In the genomic region with DNA sequence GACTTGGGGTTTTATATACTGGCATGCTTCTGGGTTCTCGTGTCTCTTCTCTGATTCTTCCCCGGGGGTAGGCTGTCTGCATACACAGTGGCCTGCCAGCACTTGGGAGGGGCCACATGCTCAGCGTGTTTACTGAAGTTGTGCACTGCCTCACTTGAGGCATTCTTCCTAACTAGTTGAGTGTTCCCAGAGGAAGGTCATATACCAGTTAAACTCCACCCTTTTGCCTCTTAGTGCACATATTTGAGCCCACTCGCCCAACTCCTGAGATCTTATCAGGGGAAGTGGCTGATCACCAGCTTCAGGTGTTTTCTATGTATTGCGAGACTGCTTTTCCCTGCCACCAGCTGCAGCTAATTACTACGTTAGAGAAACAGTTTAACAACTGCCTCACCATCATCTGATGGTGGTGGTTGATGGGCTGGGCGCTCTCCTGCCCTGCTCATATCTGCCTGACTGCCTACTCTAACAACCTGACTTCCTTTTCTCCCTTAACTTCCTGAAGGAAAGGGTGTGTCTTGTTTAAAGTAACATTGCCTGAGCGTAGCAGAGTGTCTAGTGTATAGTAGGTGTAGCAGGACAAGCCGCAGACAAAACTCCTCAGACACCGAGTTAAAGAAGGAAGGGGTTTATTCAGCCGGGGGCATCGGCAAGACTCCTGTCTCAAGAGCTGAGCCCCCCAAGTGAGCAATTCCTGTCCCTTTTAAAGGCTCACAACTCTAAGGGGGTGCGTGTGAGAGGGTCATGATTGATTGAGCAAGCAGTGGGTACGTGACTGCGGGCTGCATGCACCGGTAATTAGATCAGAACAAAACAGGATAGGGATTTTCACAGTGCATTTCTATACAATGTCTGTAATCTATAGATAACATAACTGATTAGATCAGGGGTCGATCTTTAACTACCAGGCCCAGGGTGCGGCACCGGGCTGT, we compare ENCODE assay signal across 1 cellular context.
TF ChIP-seq lines count a peak whose summit lies in the region.

No MANE protein-coding gene starts in this region.

TF ChIP-seq in K562, 482 proteins besides CTCF, POLR2A, EP300 and RAD21 (continued from another document and continues in another):
- 0 out of 4 replicates have a peak, but pooled peaks of 1 of the 2 experiments have one; percentile 26 for TF ChIP-seq ZNF318 (IDR thresholded peaks at IDR 0.05; ENCODE audit: borderline replicate concordance in 1 of 2, low read depth in 1 of 2)
- TF ChIP-seq L3MBTL2 (IDR thresholded peaks at IDR 0.05): peak; percentile 55; the same call in 1 of the 2 replicates
- no peak for TF ChIP-seq ZBTB49 (CRISPR knock-in tag; IDR thresholded peaks at IDR 0.05; ENCODE audit: borderline replicate concordance)
- no peak for TF ChIP-seq ESRRA (IDR thresholded peaks at IDR 0.05; ENCODE audit: borderline replicate concordance, low read depth)
- no peak for TF ChIP-seq ZNF121 (CRISPR knock-in tag; conservative IDR thresholded peaks at IDR 0.05)
- no peak for TF ChIP-seq RNF2 (IDR thresholded peaks at IDR 0.05)
- TF ChIP-seq SP1 (CRISPR knock-in tag; IDR thresholded peaks at IDR 0.05): no peak
- TF ChIP-seq, protein P1, sequence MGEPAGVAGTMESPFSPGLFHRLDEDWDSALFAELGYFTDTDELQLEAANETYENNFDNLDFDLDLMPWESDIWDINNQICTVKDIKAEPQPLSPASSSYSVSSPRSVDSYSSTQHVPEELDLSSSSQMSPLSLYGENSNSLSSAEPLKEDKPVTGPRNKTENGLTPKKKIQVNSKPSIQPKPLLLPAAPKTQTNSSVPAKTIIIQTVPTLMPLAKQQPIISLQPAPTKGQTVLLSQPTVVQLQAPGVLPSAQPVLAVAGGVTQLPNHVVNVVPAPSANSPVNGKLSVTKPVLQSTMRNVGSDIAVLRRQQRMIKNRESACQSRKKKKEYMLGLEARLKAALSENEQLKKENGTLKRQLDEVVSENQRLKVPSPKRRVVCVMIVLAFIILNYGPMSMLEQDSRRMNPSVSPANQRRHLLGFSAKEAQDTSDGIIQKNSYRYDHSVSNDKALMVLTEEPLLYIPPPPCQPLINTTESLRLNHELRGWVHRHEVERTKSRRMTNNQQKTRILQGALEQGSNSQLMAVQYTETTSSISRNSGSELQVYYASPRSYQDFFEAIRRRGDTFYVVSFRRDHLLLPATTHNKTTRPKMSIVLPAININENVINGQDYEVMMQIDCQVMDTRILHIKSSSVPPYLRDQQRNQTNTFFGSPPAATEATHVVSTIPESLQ (CRISPR knock-in tag; IDR thresholded peaks at IDR 0.05): no peak
- no peak for TF ChIP-seq BHLHE40 (IDR thresholded peaks at IDR 0.05; ENCODE audit: low read length)
- TF ChIP-seq ZNF639 (CRISPR knock-in tag; conservative IDR thresholded peaks at IDR 0.05 in 1 of 2, IDR thresholded peaks at IDR 0.05 in 1 of 2): 0 out of 4 replicates have a peak, but pooled peaks of 1 of the 2 experiments have one; percentile 52
- TF ChIP-seq REST (CRISPR knock-in tag; IDR thresholded peaks at IDR 0.05; ENCODE audit: low read depth): no peak
- 0 out of 4 replicates have a peak, but pooled peaks of 1 of the 2 experiments have one; percentile 19 for TF ChIP-seq ETV6 (IDR thresholded peaks at IDR 0.05; ENCODE audit: borderline replicate concordance in 1 of 2, low read depth in 2 of 2, low read length in 1 of 2)
- no peak for TF ChIP-seq ETV6 (CRISPR knock-in tag; IDR thresholded peaks at IDR 0.05; ENCODE audit: borderline replicate concordance)
- TF ChIP-seq BRCA1 (IDR thresholded peaks at IDR 0.05): no peak
- no peak for TF ChIP-seq BRCA1 (CRISPR knock-in tag; IDR thresholded peaks at IDR 0.05)
- no peak for TF ChIP-seq PHB (CRISPR knock-in tag; IDR thresholded peaks at IDR 0.05)
- TF ChIP-seq, protein P2, sequence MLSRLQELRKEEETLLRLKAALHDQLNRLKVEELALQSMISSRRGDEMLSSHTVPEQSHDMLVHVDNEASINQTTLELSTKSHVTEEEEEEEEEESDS (CRISPR knock-in tag; IDR thresholded peaks at IDR 0.05): no peak
- no peak for TF ChIP-seq ZBTB12 (CRISPR knock-in tag; IDR thresholded peaks at IDR 0.05)
- TF ChIP-seq MCM2 (IDR thresholded peaks at IDR 0.05; ENCODE audit: low read depth): no peak
- TF ChIP-seq NR2F6 (CRISPR knock-in tag; IDR thresholded peaks at IDR 0.05): no peak
- TF ChIP-seq ZBTB7A (IDR thresholded peaks at IDR 0.05; ENCODE audit: borderline replicate concordance, control insufficient read depth, low read depth, low read length): no peak
- TF ChIP-seq MBD2 (IDR thresholded peaks at IDR 0.05; ENCODE audit: borderline replicate concordance, low read depth): no peak
- TF ChIP-seq CHCHD3 (CRISPR knock-in tag; IDR thresholded peaks at IDR 0.05): no peak
- TF ChIP-seq ETV1 (tag; conservative IDR thresholded peaks at IDR 0.05; ENCODE audit: low read depth): peak; percentile 38; the same call in 1 of the 2 replicates
- no peak for TF ChIP-seq ZEB2 (IDR thresholded peaks at IDR 0.05)
- TF ChIP-seq ZBTB26 (CRISPR knock-in tag; IDR thresholded peaks at IDR 0.05): no peak
- no peak for TF ChIP-seq ZNF583 (CRISPR knock-in tag; IDR thresholded peaks at IDR 0.05)
- no peak for TF ChIP-seq MBD1 (CRISPR knock-in tag; IDR thresholded peaks at IDR 0.05)
